In the genomic region with DNA sequence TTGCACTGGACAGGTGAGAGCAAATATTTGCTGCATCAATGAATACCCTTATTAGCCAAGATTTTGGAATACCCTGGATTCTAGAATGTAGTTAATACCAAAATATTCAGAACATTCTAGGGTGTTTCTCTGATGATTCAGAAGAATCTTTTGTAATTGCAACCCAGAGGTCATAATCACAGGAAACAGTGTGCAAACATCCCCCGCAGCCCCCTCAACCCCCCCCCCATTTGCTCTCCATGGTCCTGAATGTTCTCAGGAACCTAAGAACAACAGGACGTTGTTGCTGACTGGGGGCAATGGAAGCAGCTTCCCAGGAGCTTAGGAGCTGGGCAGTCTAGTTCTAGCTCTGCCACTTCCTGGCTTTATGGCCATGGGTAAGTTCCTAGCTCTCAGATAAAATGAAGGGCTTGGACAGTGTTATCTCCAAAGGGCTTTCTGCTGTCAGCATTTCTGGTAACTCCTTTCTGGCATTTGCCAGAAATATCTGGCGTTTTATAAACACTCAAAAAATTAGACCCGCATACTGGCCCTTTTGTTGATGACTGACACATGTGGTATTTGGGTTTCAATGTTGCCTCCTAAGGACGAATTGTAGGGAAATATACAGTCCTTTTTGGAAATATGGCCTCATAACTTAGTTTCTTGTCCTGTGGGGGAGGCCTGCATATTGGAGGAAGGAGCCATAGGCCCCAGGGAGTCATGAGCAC, we compare ENCODE assay signal across 18 cellular contexts.
DNase-seq lines count a peak whose midpoint lies in the region; ATAC-seq and TF ChIP-seq lines count a peak whose summit lies in the region.
"Had no signal": no experiment of that assay in that cellular context is flagged by ENCODE, and none has a peak within 500 bp of the region (broad histone marks: within the 10 kb centered on the region; RNA-seq: fewer than 3 reads in every experiment).

No MANE protein-coding gene starts in this region.

- intact Hi-C loops in HCT116 (cut with micrococcal nuclease): no loop called here

- no peak overlapping the region for H2AFZ ChIP-seq in HCT116 (ENCODE audit: low read depth, low read length, poor library complexity, severe bottlenecking)

- no peaks in the 10 kb centered on the region for H3K36me3 ChIP-seq in HCT116 (ENCODE audit: control insufficient read depth in 1 of 2, insufficient read depth in 2 of 2, low read length in 2 of 2)
- H3K36me3 ChIP-seq: gastrocnemius medialis, sigmoid colon had no signal

- H3K9me2 ChIP-seq in HCT116 (ENCODE audit: insufficient read depth): no peaks in the 10 kb centered on the region; the same call in 1 of the 2 replicates

- BruUV-seq in HCT116 (replicated peaks; lab: Mats Ljungman, UMichigan): no TSS peak

- TF ChIP-seq CTCF in HCT116 (IDR thresholded peaks at IDR 0.05 in 2 of 3, conservative IDR thresholded peaks at IDR 0.05 in 1 of 3; ENCODE audit: borderline replicate concordance in 1 of 3, insufficient read depth in 1 of 3, low read depth in 2 of 3, low read length in 2 of 3): no peak
- no peak for TF ChIP-seq CTCF in fibroblast of villous mesenchyme (IDR thresholded peaks at IDR 0.05; ENCODE audit: insufficient read depth, low read depth, low read length)

- H3K9me3 ChIP-seq in HCT116 (ENCODE audit: control insufficient read depth in 1 of 2, insufficient read depth in 1 of 2, low read depth in 1 of 2, low read length in 2 of 2): no peaks in the 10 kb centered on the region
- H3K9me3 ChIP-seq: gastrocnemius medialis, sigmoid colon had no signal

- H4K20me1 ChIP-seq in HCT116 (ENCODE audit: insufficient read depth): no peaks in the 10 kb centered on the region

- H3K27me3 ChIP-seq in HCT116 (ENCODE audit: insufficient read depth, low read length): peaks cover 21% of the 10 kb centered on the region

- DNase-seq in HCT116 (ENCODE audit: low read depth, low spot score) (no peak), SW480 (ENCODE audit: low spot score) (peak; percentile 2), fibroblast of villous mesenchyme (ENCODE audit: low read depth) (peak; percentile 50), pulmonary artery endothelial cell (ENCODE audit: low read depth, low spot score) (peak; percentile 37), NAMALWA (ENCODE audit: low spot score) (no peak)
- DNase-seq in activated CD4-positive, alpha-beta T cell treated with anti-CD3 and anti-CD28 coated beads for 48 hours: no peak
- DNase-seq: activated CD4-positive, alpha-beta T cell treated with anti-CD3 and anti-CD28 coated beads, Interleukin-2, amount 50 U/mL, for 1 hour; anterior cingulate cortex; effector CD8-positive, alpha-beta T cell; gastrocnemius medialis; Karpas-422; NCI-H187 treated with DMSO at 0.1 percent for 48 hours; NCI-H774; sigmoid colon; stimulated activated CD4-positive, alpha-beta T cell treated with anti-CD3 and anti-CD28 coated beads, Interleukin-4, amount 100 ng/mL, for 4 hours had no signal

- ATAC-seq in HCT116: no peak
- no peak for ATAC-seq in GM21423 (IDR thresholded peaks at IDR 0.05; ENCODE audit: unreplicated experiment)
- ATAC-seq: gastrocnemius medialis; stimulated activated effector memory CD8-positive, alpha-beta T cell treated with anti-CD3 and anti-CD28 coated beads, Interleukin-12 subunit alpha, Interleukin-12 subunit beta, amount 100 ng/mL, for 72 hours had no signal

- POLR2A ChIA-PET in HCT116 (lab: Charles Lee): no interaction called here

- no peak overlapping the region for H3K4me2 ChIP-seq in HCT116 (ENCODE audit: low read length)

- H3K4me1 ChIP-seq in HCT116 (ENCODE audit: control insufficient read depth in 1 of 2, insufficient read depth in 2 of 2, low read length in 2 of 2): no peaks in the 10 kb centered on the region
- H3K4me1 ChIP-seq: gastrocnemius medialis, sigmoid colon had no signal

- H3K79me2 ChIP-seq in HCT116 (ENCODE audit: insufficient read depth, low read length): no peaks in the 10 kb centered on the region

- H3K4me3 ChIP-seq in HCT116 (replicated peaks in 1 of 2; ENCODE audit: low read depth in 1 of 2, low read length in 2 of 2) (no peak overlapping the region), fibroblast of villous mesenchyme (ENCODE audit: low read depth, low read length) (no peak overlapping the region)
- H3K4me3 ChIP-seq: gastrocnemius medialis, sigmoid colon had no signal

- TF ChIP-seq POLR2A in HCT116 (IDR thresholded peaks at IDR 0.05; ENCODE audit: borderline replicate concordance, extremely low read depth, insufficient read depth, insufficient read length): no peak

- TF ChIP-seq RAD21 in HCT116 (IDR thresholded peaks at IDR 0.05; ENCODE audit: low read depth): no peak

- RAD21 ChIA-PET in HCT116 (lab: Charles Lee; ENCODE audit: low non-redundant PET in 1 of 2, low total read pairs in 2 of 2, uncharacterized antibody in 2 of 2, unreplicated experiment in 2 of 2): no interaction called here

- CTCF ChIA-PET in HCT116 (lab: Charles Lee): no interaction called here

- no peak overlapping the region for H3K27ac ChIP-seq in HCT116 (ENCODE audit: low read depth, low read length)
- H3K27ac ChIP-seq: C4-2B, gastrocnemius medialis, sigmoid colon had no signal

- H3K9ac ChIP-seq in HCT116 (ENCODE audit: low read length): no peak overlapping the region

TF ChIP-seq in HCT116, 20 proteins besides CTCF, POLR2A, EP300 and RAD21:
- TF ChIP-seq, protein P1, sequence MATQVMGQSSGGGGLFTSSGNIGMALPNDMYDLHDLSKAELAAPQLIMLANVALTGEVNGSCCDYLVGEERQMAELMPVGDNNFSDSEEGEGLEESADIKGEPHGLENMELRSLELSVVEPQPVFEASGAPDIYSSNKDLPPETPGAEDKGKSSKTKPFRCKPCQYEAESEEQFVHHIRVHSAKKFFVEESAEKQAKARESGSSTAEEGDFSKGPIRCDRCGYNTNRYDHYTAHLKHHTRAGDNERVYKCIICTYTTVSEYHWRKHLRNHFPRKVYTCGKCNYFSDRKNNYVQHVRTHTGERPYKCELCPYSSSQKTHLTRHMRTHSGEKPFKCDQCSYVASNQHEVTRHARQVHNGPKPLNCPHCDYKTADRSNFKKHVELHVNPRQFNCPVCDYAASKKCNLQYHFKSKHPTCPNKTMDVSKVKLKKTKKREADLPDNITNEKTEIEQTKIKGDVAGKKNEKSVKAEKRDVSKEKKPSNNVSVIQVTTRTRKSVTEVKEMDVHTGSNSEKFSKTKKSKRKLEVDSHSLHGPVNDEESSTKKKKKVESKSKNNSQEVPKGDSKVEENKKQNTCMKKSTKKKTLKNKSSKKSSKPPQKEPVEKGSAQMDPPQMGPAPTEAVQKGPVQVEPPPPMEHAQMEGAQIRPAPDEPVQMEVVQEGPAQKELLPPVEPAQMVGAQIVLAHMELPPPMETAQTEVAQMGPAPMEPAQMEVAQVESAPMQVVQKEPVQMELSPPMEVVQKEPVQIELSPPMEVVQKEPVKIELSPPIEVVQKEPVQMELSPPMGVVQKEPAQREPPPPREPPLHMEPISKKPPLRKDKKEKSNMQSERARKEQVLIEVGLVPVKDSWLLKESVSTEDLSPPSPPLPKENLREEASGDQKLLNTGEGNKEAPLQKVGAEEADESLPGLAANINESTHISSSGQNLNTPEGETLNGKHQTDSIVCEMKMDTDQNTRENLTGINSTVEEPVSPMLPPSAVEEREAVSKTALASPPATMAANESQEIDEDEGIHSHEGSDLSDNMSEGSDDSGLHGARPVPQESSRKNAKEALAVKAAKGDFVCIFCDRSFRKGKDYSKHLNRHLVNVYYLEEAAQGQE (IDR thresholded peaks at IDR 0.05; ENCODE audit: low read depth): peak; percentile 48
- TF ChIP-seq FOSL1 (IDR thresholded peaks at IDR 0.05; ENCODE audit: low read depth): no peak
- TF ChIP-seq, protein P2, sequence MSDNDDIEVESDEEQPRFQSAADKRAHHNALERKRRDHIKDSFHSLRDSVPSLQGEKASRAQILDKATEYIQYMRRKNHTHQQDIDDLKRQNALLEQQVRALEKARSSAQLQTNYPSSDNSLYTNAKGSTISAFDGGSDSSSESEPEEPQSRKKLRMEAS (IDR thresholded peaks at IDR 0.05): no peak

Comparison
In these comparisons a context has a peak if more than half of its experiments do, and no peak if none do; other contexts are left out.
1. DNase-seq: peak in SW480 (single experiment), fibroblast of villous mesenchyme (single experiment) and pulmonary artery endothelial cell (single experiment); none in HCT116 (single experiment), activated CD4-positive, alpha-beta T cell treated with anti-CD3 and anti-CD28 coated beads for 48 hours (single experiment) and NAMALWA (single experiment).